In genomic region chr1:244941121-244941520, GRCh38 we compare ENCODE assay signal across 15 cellular contexts.
A peak's percentile ranks its signal among the peaks of the same experiment; 100 is the strongest.
DNase-seq lines count a peak whose midpoint lies in the region; ATAC-seq and TF ChIP-seq lines count a peak whose summit lies in the region.
"Had no signal": no experiment of that assay in that cellular context is flagged by ENCODE, and none has a peak within 500 bp of the region (broad histone marks: within the 10 kb centered on the region; RNA-seq: fewer than 3 reads in every experiment).

No MANE protein-coding gene starts in this region.

- H3K27ac Mint-ChIP-seq in activated B cell treated with CpG ODN at 0.5 μM for 24 hours, result peak overlapping the region; percentile 89
- no peak overlapping the region for H3K27ac Mint-ChIP-seq in activated CD4-positive, alpha-beta T cell treated with anti-CD3 and anti-CD28 coated beads, Interleukin-2, amount 10 ng/mL, durations not matched to agents 7 days and 5 days
- H3K27ac Mint-ChIP-seq: GM23338, type B pancreatic cell had no signal

- peaks cover 46% of the 10 kb centered on the region for H3K4me1 Mint-ChIP-seq in activated B cell treated with CpG ODN at 0.5 μM for 24 hours
- no peaks in the 10 kb centered on the region for H3K4me1 Mint-ChIP-seq in activated CD4-positive, alpha-beta T cell treated with anti-CD3 and anti-CD28 coated beads, Interleukin-2, amount 10 ng/mL, durations not matched to agents 7 days and 5 days
- H3K4me1 Mint-ChIP-seq: GM23338 had no signal

- peak overlapping the region; percentile 77 for H3K4me3 Mint-ChIP-seq in activated B cell treated with CpG ODN at 0.5 μM for 24 hours
- H3K4me3 Mint-ChIP-seq in activated CD4-positive, alpha-beta T cell treated with anti-CD3 and anti-CD28 coated beads, Interleukin-2, amount 10 ng/mL, durations not matched to agents 7 days and 5 days, result no peak overlapping the region
- H3K4me3 Mint-ChIP-seq: GM23338, type B pancreatic cell had no signal

- ATAC-seq in GM18867 (IDR thresholded peaks at IDR 0.05; ENCODE audit: unreplicated experiment) (peak; percentile 73), GM21447 (IDR thresholded peaks at IDR 0.05; ENCODE audit: unreplicated experiment) (peak; percentile 71), HG03064 (IDR thresholded peaks at IDR 0.05; ENCODE audit: low read depth, unreplicated experiment) (peak; percentile 68), activated B cell treated with CpG ODN at 0.5 μM for 24 hours (ENCODE audit: low read depth) (peak; percentile 86)
- ATAC-seq: lower lobe of right lung had no signal

- no peaks in the 10 kb centered on the region for H3K36me3 Mint-ChIP-seq in activated B cell treated with CpG ODN at 0.5 μM for 24 hours (ENCODE audit: low read depth)
- no peaks in the 10 kb centered on the region for H3K36me3 Mint-ChIP-seq in activated CD4-positive, alpha-beta T cell treated with anti-CD3 and anti-CD28 coated beads, Interleukin-2, amount 10 ng/mL, durations not matched to agents 7 days and 5 days (ENCODE audit: low read depth)
- H3K36me3 Mint-ChIP-seq: type B pancreatic cell had no signal

- DNase-seq in activated B cell treated with CpG ODN at 0.5 μM for 24 hours (peak; percentile 37), HT-29 (ENCODE audit: low spot score) (no peak), NCI-H1092 treated with DMSO at 0.1 percent for 48 hours (lab: John Stamatoyannopoulos, UW) (no peak), H4 (ENCODE audit: low spot score) (no peak)
- no peak for DNase-seq in activated CD4-positive, alpha-beta T cell treated with anti-CD3 and anti-CD28 coated beads, Interleukin-2, amount 10 ng/mL, durations not matched to agents 7 days and 5 days
- DNase-seq: activated CD4-positive, alpha-beta T cell treated with anti-CD3 and anti-CD28 coated beads, Interleukin-2, amount 50 U/mL, for 1 hour; activated naive CD4-positive, alpha-beta T cell treated with Interleukin-2 at 50 U/mL for 16 hours; Kasumi-1; lower lobe of right lung; NCI-H446 had no signal

- H3K27me3 Mint-ChIP-seq in activated B cell treated with CpG ODN at 0.5 μM for 24 hours, result no peaks in the 10 kb centered on the region
- H3K27me3 Mint-ChIP-seq in activated CD4-positive, alpha-beta T cell treated with anti-CD3 and anti-CD28 coated beads, Interleukin-2, amount 10 ng/mL, durations not matched to agents 7 days and 5 days, result peaks cover 2% of the 10 kb centered on the region
- H3K27me3 Mint-ChIP-seq: type B pancreatic cell had no signal

- CTCF ChIA-PET in activated B cell treated with CpG ODN at 0.5 μM for 24 hours (lab: Charles Lee), result interaction anchor here (0.9 to 2.2 kb wide), 10 partner anchors 11 to 140 kb away, joined by 3 to 10 read pairs (median 3); partner anchors contain the start of gene HNRNPU
- CTCF ChIA-PET in activated CD4-positive, alpha-beta T cell treated with anti-CD3 and anti-CD28 coated beads, Interleukin-2, amount 10 ng/mL, durations not matched to agents 7 days and 5 days (lab: Charles Lee), result no interaction called here

- TF ChIP-seq CTCF in activated B cell treated with CpG ODN at 0.5 μM for 24 hours (IDR thresholded peaks at IDR 0.05), result no peak

- POLR2A ChIA-PET in activated B cell treated with CpG ODN at 0.5 μM for 24 hours (lab: Charles Lee), result interaction anchor here (0.7 to 3.6 kb wide), 18 partner anchors 10 to 140 kb away, joined by 3 to 98 read pairs (median 6); partner anchors contain the start of genes COX20 and HNRNPU
- POLR2A ChIA-PET in activated CD4-positive, alpha-beta T cell treated with anti-CD3 and anti-CD28 coated beads, Interleukin-2, amount 10 ng/mL, durations not matched to agents 7 days and 5 days (lab: Charles Lee), result no interaction called here

- H3K9me3 Mint-ChIP-seq in activated B cell treated with CpG ODN at 0.5 μM for 24 hours, result peaks cover 5% of the 10 kb centered on the region
- H3K9me3 Mint-ChIP-seq in activated CD4-positive, alpha-beta T cell treated with anti-CD3 and anti-CD28 coated beads, Interleukin-2, amount 10 ng/mL, durations not matched to agents 7 days and 5 days, result no peaks in the 10 kb centered on the region
- H3K9me3 Mint-ChIP-seq: GM23338, type B pancreatic cell had no signal

- intact Hi-C loops in activated B cell treated with CpG ODN at 0.5 μM for 24 hours (cut with micrococcal nuclease), result loop anchor here (1.0 to 10.0 kb wide), 4 partner anchors 20 to 1686 kb away; partner anchors contain the start of genes CEP170, COX20, HNRNPU and SDCCAG8
